In the genomic region with DNA sequence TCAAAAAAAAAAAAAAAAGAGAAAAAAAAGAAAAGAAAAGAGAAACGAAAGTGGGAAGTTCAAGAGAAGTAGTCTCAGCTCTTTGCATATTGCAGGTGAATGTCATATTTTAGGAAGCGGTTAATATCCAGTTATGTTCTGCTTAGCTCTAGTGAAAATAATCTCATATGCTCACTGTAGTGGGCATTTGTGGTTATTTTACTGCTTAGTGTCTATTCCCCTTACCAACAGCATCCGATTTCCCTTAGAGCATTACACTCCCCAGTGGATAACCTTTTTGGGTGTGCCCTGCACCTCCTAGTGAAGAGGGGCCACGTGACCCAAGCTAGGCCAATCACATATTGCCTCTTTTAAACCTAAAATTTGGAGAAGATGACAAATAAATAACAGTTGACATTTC, we compare ENCODE assay signal across 13 cellular contexts.
A peak's percentile ranks its signal among the peaks of the same experiment; 100 is the strongest.
DNase-seq lines count a peak whose midpoint lies in the region; ATAC-seq and TF ChIP-seq lines count a peak whose summit lies in the region.
"Had no signal": no experiment of that assay in that cellular context is flagged by ENCODE, and none has a peak within 500 bp of the region (broad histone marks: within the 10 kb centered on the region; RNA-seq: fewer than 3 reads in every experiment).

No MANE protein-coding gene starts in this region.

- H3K36me3 Mint-ChIP-seq in activated CD8-positive, alpha-beta T cell treated with anti-CD3 and anti-CD28 coated beads for 36 hours (ENCODE audit: low read depth): no peaks in the 10 kb centered on the region
- no peaks in the 10 kb centered on the region for H3K36me3 Mint-ChIP-seq in stimulated activated effector memory CD8-positive, alpha-beta T cell treated with anti-CD3 and anti-CD28 coated beads, Interleukin-12 subunit alpha, Interleukin-12 subunit beta, amount 100 ng/mL, for 72 hours

- in situ Hi-C loops in KBM-7 (cut with MboI; ENCODE audit: low pct_unique_long_range_greater_than_20kb, low sequenced_read_pairs): no loop called here

- TF ChIP-seq CTCF in mucosa of descending colon (IDR thresholded peaks at IDR 0.05): no peak
- no peak for TF ChIP-seq CTCF in activated CD8-positive, alpha-beta T cell treated with anti-CD3 and anti-CD28 coated beads for 36 hours (IDR thresholded peaks at IDR 0.05)

- CTCF ChIA-PET in activated CD8-positive, alpha-beta T cell treated with anti-CD3 and anti-CD28 coated beads for 36 hours (lab: Charles Lee): no interaction called here

- H3K4me3 Mint-ChIP-seq in activated CD8-positive, alpha-beta T cell treated with anti-CD3 and anti-CD28 coated beads for 36 hours: no peak overlapping the region
- no peak overlapping the region for H3K4me3 Mint-ChIP-seq in stimulated activated effector memory CD8-positive, alpha-beta T cell treated with anti-CD3 and anti-CD28 coated beads, Interleukin-12 subunit alpha, Interleukin-12 subunit beta, amount 100 ng/mL, for 72 hours
- H3K4me3 Mint-ChIP-seq: naive thymus-derived CD4-positive, alpha-beta T cell had no signal

- no peak overlapping the region for H3K4me3 ChIP-seq in mucosa of descending colon
- H3K4me3 ChIP-seq: SJCRH30, stomach had no signal

- ATAC-seq in GM19035 (IDR thresholded peaks at IDR 0.05; ENCODE audit: unreplicated experiment) (peak; percentile 79), HG02623 (IDR thresholded peaks at IDR 0.05; ENCODE audit: unreplicated experiment) (peak; percentile 84), HG03457 (IDR thresholded peaks at IDR 0.05; ENCODE audit: unreplicated experiment) (peak; percentile 82), mucosa of descending colon (peak; percentile 36)
- no peak for ATAC-seq in activated CD8-positive, alpha-beta T cell treated with anti-CD3 and anti-CD28 coated beads for 36 hours
- no peak for ATAC-seq in stimulated activated effector memory CD8-positive, alpha-beta T cell treated with anti-CD3 and anti-CD28 coated beads, Interleukin-12 subunit alpha, Interleukin-12 subunit beta, amount 100 ng/mL, for 72 hours
- ATAC-seq: HCT116; naive thymus-derived CD4-positive, alpha-beta T cell had no signal

- POLR2A ChIA-PET in activated CD8-positive, alpha-beta T cell treated with anti-CD3 and anti-CD28 coated beads for 36 hours (lab: Charles Lee): no interaction called here

- H3K9me3 ChIP-seq in mucosa of descending colon: no peaks in the 10 kb centered on the region
- H3K9me3 ChIP-seq: SJCRH30 had no signal

- no peaks in the 10 kb centered on the region for H3K4me1 Mint-ChIP-seq in activated CD8-positive, alpha-beta T cell treated with anti-CD3 and anti-CD28 coated beads for 36 hours (ENCODE audit: low read depth)
- H3K4me1 Mint-ChIP-seq in stimulated activated effector memory CD8-positive, alpha-beta T cell treated with anti-CD3 and anti-CD28 coated beads, Interleukin-12 subunit alpha, Interleukin-12 subunit beta, amount 100 ng/mL, for 72 hours: no peaks in the 10 kb centered on the region

- H3K36me3 ChIP-seq in mucosa of descending colon (ENCODE audit: low read depth): no peaks in the 10 kb centered on the region
- H3K36me3 ChIP-seq: SJCRH30, stomach had no signal

- peaks cover 11% of the 10 kb centered on the region for H3K27me3 Mint-ChIP-seq in activated CD8-positive, alpha-beta T cell treated with anti-CD3 and anti-CD28 coated beads for 36 hours

- DNase-seq in mucosa of descending colon: no peak
- no peak for DNase-seq in activated CD8-positive, alpha-beta T cell treated with anti-CD3 and anti-CD28 coated beads for 36 hours
- DNase-seq in stimulated activated effector memory CD8-positive, alpha-beta T cell treated with anti-CD3 and anti-CD28 coated beads, Interleukin-12 subunit alpha, Interleukin-12 subunit beta, amount 100 ng/mL, for 72 hours (ENCODE audit: low spot score in 2 of 2): no peak
- no peak for DNase-seq in KBM-7
- DNase-seq: DMS153; naive thymus-derived CD4-positive, alpha-beta T cell; NCI-H1694; SJCRH30; stomach had no signal

- H3K4me1 ChIP-seq in mucosa of descending colon (ENCODE audit: low read depth): no peaks in the 10 kb centered on the region
- H3K4me1 ChIP-seq: SJCRH30, stomach had no signal

- no peaks in the 10 kb centered on the region for H3K9me3 Mint-ChIP-seq in activated CD8-positive, alpha-beta T cell treated with anti-CD3 and anti-CD28 coated beads for 36 hours
- no peaks in the 10 kb centered on the region for H3K9me3 Mint-ChIP-seq in stimulated activated effector memory CD8-positive, alpha-beta T cell treated with anti-CD3 and anti-CD28 coated beads, Interleukin-12 subunit alpha, Interleukin-12 subunit beta, amount 100 ng/mL, for 72 hours

- intact Hi-C loops in mucosa of descending colon (cut with DNase I, micrococcal nuclease): no loop called here
- intact Hi-C loops in activated CD8-positive, alpha-beta T cell treated with anti-CD3 and anti-CD28 coated beads for 36 hours (cut with micrococcal nuclease): no loop called here

- no peak overlapping the region for H3K27ac Mint-ChIP-seq in activated CD8-positive, alpha-beta T cell treated with anti-CD3 and anti-CD28 coated beads for 36 hours
- no peak overlapping the region for H3K27ac Mint-ChIP-seq in stimulated activated effector memory CD8-positive, alpha-beta T cell treated with anti-CD3 and anti-CD28 coated beads, Interleukin-12 subunit alpha, Interleukin-12 subunit beta, amount 100 ng/mL, for 72 hours
- H3K27ac Mint-ChIP-seq: naive thymus-derived CD4-positive, alpha-beta T cell had no signal

Comparison
In these comparisons a context has a peak if more than half of its experiments do, and no peak if none do; other contexts are left out.
1. ATAC-seq: peak in GM19035 (single experiment), HG02623 (single experiment), HG03457 (single experiment) and mucosa of descending colon (single experiment); none in activated CD8-positive, alpha-beta T cell treated with anti-CD3 and anti-CD28 coated beads for 36 hours (single experiment) and stimulated activated effector memory CD8-positive, alpha-beta T cell treated with anti-CD3 and anti-CD28 coated beads, Interleukin-12 subunit alpha, Interleukin-12 subunit beta, amount 100 ng/mL, for 72 hours (single experiment).